11 cellular contexts compared by ENCODE assay signal in genomic region chr12:57868870-57869609, GRCh38. TPM values are rescaled to one million over a fixed set of nuclear protein-coding genes. Genes with fewer than 3 reads are reported as not detected.
DNase-seq lines count a peak whose midpoint lies in the region; ATAC-seq, FAIRE-seq and TF ChIP-seq lines count a peak whose summit lies in the region.
"Had no signal": no experiment of that assay in that cellular context is flagged by ENCODE, and none has a peak within 500 bp of the region (broad histone marks: within the 10 kb centered on the region; RNA-seq: fewer than 3 reads in every experiment).

No MANE protein-coding gene starts in this region.

- H3K4me1 Mint-ChIP-seq in H9 (peaks cover 21 to 26% of the 10 kb centered on the region in 2 experiments), immature natural killer cell (peaks cover 6 to 11% of the 10 kb centered on the region in 2 donors)

- H3K27me3 Mint-ChIP-seq in H9 (ENCODE audit: low read depth) = peaks cover 25% of the 10 kb centered on the region
- peaks cover 5 to 13% (median 11%) of the 10 kb centered on the region in 3 donors for H3K27me3 Mint-ChIP-seq in immature natural killer cell (ENCODE audit: low read depth in 3 of 3)

- DNase-seq in H9 (peak; percentile 79), adipocyte (ENCODE audit: low read depth) (no peak), keratinocyte (ENCODE audit: low read depth, low spot score) (no peak), stomach (no peak), immature natural killer cell (no peak)
- DNase-seq: activated T-cell treated with anti-CD3 and anti-CD28 coated beads, Interleukin-2, amount 50 U/mL, for 48 hours; testis had no signal

- no peak overlapping the region for H3K23ac ChIP-seq in H9 (ENCODE audit: insufficient read length, low read depth, low read length)

- H3K9me3 ChIP-seq in H9 (ENCODE audit: control insufficient read depth, low read depth, low read length) = no peaks in the 10 kb centered on the region
- H3K9me3 ChIP-seq in adipocyte (ENCODE audit: control insufficient read depth, low read length) = no peaks in the 10 kb centered on the region
- H3K9me3 ChIP-seq in keratinocyte (ENCODE audit: control insufficient read depth, low read depth, low read length) = no peaks in the 10 kb centered on the region
- H3K9me3 ChIP-seq in stomach = no peaks in the 10 kb centered on the region
- H3K9me3 ChIP-seq: HAP-1, testis had no signal

- dilution Hi-C loops in keratinocyte (cut with MboI; ENCODE audit: extremely low pct_ligation_motif_present, low sequenced_read_pairs) = no loop called here

- WGBS in H9 (ENCODE audit: extremely low coverage, insufficient read length, low lambda C conversion rate) = no CpG with 5 or more reads among the region's 21 CpGs
- 65 to 79% (median 73%) methylated on average over 16 to 21 of the region's 21 CpGs for WGBS in stomach, 5 donors

- H4K20me1 ChIP-seq in H9 (ENCODE audit: control insufficient read depth, insufficient read depth, insufficient read length) = no peaks in the 10 kb centered on the region
- no peaks in the 10 kb centered on the region for H4K20me1 ChIP-seq in keratinocyte (ENCODE audit: control insufficient read depth, extremely low read depth, insufficient read depth, low read length)

- H2AK5ac ChIP-seq in H9 (ENCODE audit: insufficient read length, low read length) = no peak overlapping the region

- H3K27ac ChIP-seq in H9 (ENCODE audit: insufficient read length, low read depth, low read length) = no peak overlapping the region
- H3K27ac ChIP-seq in keratinocyte (ENCODE audit: control insufficient read depth, insufficient read depth, low read length) = no peak overlapping the region
- peak overlapping the region; percentile 16 to 82 (median 76) for H3K27ac ChIP-seq in stomach
- H3K27ac ChIP-seq: testis had no signal

- no peaks in the 10 kb centered on the region for H3K79me1 ChIP-seq in H9 (ENCODE audit: insufficient read depth, low read depth, low read length, poor library complexity, severe bottlenecking)

- H3K4me2 ChIP-seq in H9 (ENCODE audit: insufficient read depth, insufficient read length, low read length) = no peak overlapping the region
- no peak overlapping the region for H3K4me2 ChIP-seq in keratinocyte (ENCODE audit: control insufficient read depth, extremely low read depth, insufficient read depth, low read depth, low read length)

- no peak for FAIRE-seq in keratinocyte (lab: Jason Lieb, UNC)

- H2BK20ac ChIP-seq in H9 (ENCODE audit: low read depth, low read length, poor library complexity, severe bottlenecking) = no peak overlapping the region

- no peak overlapping the region for H4K91ac ChIP-seq in H9 (ENCODE audit: insufficient read length, low read depth, low read length)

- no peak overlapping the region for H2BK120ac ChIP-seq in H9 (ENCODE audit: low read depth, low read length, poor library complexity, severe bottlenecking)

- H3K14ac ChIP-seq in H9 (ENCODE audit: insufficient read depth, low read length) = no peak overlapping the region

- H3K4me1 ChIP-seq in H9 (ENCODE audit: insufficient read depth, low read length) (no peaks in the 10 kb centered on the region; the same call in 1 of the 2 replicates), adipocyte (ENCODE audit: control insufficient read depth, insufficient read depth, low read length) (peaks cover 39% of the 10 kb centered on the region), keratinocyte (ENCODE audit: control insufficient read depth, extremely low read depth, insufficient read depth, low read length) (peaks cover 10% of the 10 kb centered on the region), stomach (peaks cover 7 to 44% (median 29%) of the 10 kb centered on the region in 4 donors)

- intact Hi-C loops in stomach (cut with DNase I; ENCODE audit: low total_unique reads) = no loop called here

- peaks cover 8% of the 10 kb centered on the region for H3K23me2 ChIP-seq in H9 (ENCODE audit: insufficient read length, low read depth, low read length, poor library complexity, severe bottlenecking)

- H3K4me3 ChIP-seq in adipocyte (ENCODE audit: low read length) = peak overlapping the region; percentile 45
- no peak overlapping the region for H3K4me3 ChIP-seq in keratinocyte (ENCODE audit: control insufficient read depth in 2 of 3, extremely low read depth in 1 of 3, insufficient read depth in 2 of 3, low read depth in 1 of 3, low read length in 3 of 3)
- H3K4me3 ChIP-seq in stomach = no peak overlapping the region
- H3K4me3 ChIP-seq: HAP-1, testis had no signal

- no peak overlapping the region for H3K4ac ChIP-seq in H9 (ENCODE audit: low read depth, low read length)

- H3K4me3 Mint-ChIP-seq in H9 (no peak overlapping the region), immature natural killer cell (no peak overlapping the region)

- no peaks in the 10 kb centered on the region; the same call in 1 of the 2 replicates for H3K27me3 ChIP-seq in H9 (ENCODE audit: insufficient read depth, low read length)
- no peaks in the 10 kb centered on the region for H3K27me3 ChIP-seq in adipocyte (replicated peaks; ENCODE audit: control insufficient read depth, insufficient read depth, low read length)
- no peaks in the 10 kb centered on the region for H3K27me3 ChIP-seq in keratinocyte (ENCODE audit: control insufficient read depth, extremely low read depth, insufficient read depth, low read length)
- no peaks in the 10 kb centered on the region for H3K27me3 ChIP-seq in stomach
- H3K27me3 ChIP-seq: testis had no signal

- TF ChIP-seq POLR2A in stomach (IDR thresholded peaks at IDR 0.05) = no peak

- H3K36me3 ChIP-seq in adipocyte (ENCODE audit: control insufficient read depth, insufficient read depth, low read length, severe bottlenecking) = no peaks in the 10 kb centered on the region
- no peaks in the 10 kb centered on the region for H3K36me3 ChIP-seq in keratinocyte (ENCODE audit: control insufficient read depth in 2 of 2, extremely low read depth in 1 of 2, insufficient read depth in 2 of 2, low read length in 2 of 2)
- H3K36me3 ChIP-seq in stomach = no peaks in the 10 kb centered on the region
- H3K36me3 ChIP-seq: HAP-1 had no signal

- H2BK12ac ChIP-seq in H9 (ENCODE audit: insufficient read length, low read depth, low read length) = no peak overlapping the region

- H2AFZ ChIP-seq in H9 (ENCODE audit: low read length) (no peak overlapping the region), keratinocyte (ENCODE audit: control insufficient read depth, low read length) (peak overlapping the region; percentile 42)

- no peaks in the 10 kb centered on the region for H3K79me2 ChIP-seq in H9 (ENCODE audit: insufficient read depth, low read length)
- H3K79me2 ChIP-seq in keratinocyte (ENCODE audit: control insufficient read depth, insufficient read depth, low read length) = no peaks in the 10 kb centered on the region

- no peak overlapping the region for H3T11ph ChIP-seq in H9 (ENCODE audit: low read length)

- no peak overlapping the region for H4K5ac ChIP-seq in H9 (ENCODE audit: insufficient read length, low read depth, low read length)

- H3K9me3 Mint-ChIP-seq in H9 = peaks cover 2 to 3% of the 10 kb centered on the region in 2 experiments; a peak in 1 of 5 replicates
- H3K9me3 Mint-ChIP-seq in immature natural killer cell = peaks cover 0 to 2% (median 0%) of the 10 kb centered on the region in 6 donors

- no peak overlapping the region for H2BK5ac ChIP-seq in H9 (ENCODE audit: insufficient read length, low read length)

- H3K36me3 Mint-ChIP-seq in H9 (ENCODE audit: insufficient read depth in 1 of 3, low read depth in 3 of 3) (peaks cover 0 to 3% (median 0%) of the 10 kb centered on the region in 3 experiments; a peak in 1 of 7 replicates), immature natural killer cell (no peaks in the 10 kb centered on the region)

- TF ChIP-seq EP300 in stomach (IDR thresholded peaks at IDR 0.05) = no peak

- no peak overlapping the region for H3K9ac ChIP-seq in H9 (ENCODE audit: extremely low read depth, insufficient read length, low read length)
- peak overlapping the region; percentile 79 for H3K9ac ChIP-seq in adipocyte (ENCODE audit: low read length)
- H3K9ac ChIP-seq in keratinocyte (ENCODE audit: control insufficient read depth, extremely low read depth, insufficient read depth, low read length) = no peak overlapping the region

- ATAC-seq in HG03460 (IDR thresholded peaks at IDR 0.05; ENCODE audit: unreplicated experiment) = no peak
- no peak for ATAC-seq in HG02759 (IDR thresholded peaks at IDR 0.05; ENCODE audit: unreplicated experiment)
- ATAC-seq in HG03469 (IDR thresholded peaks at IDR 0.05; ENCODE audit: unreplicated experiment) = no peak

- H2BK15ac ChIP-seq in H9 (ENCODE audit: low read depth, low read length) = no peak overlapping the region

- no peaks in the 10 kb centered on the region for H3K9me1 ChIP-seq in keratinocyte (ENCODE audit: control insufficient read depth, extremely low read depth, insufficient read depth, low read length)

- TF ChIP-seq CTCF in H9 (conservative IDR thresholded peaks at IDR 0.05) (no peak), keratinocyte (optimal IDR thresholded peaks at IDR 0.05 in 1 of 3, IDR thresholded peaks at IDR 0.05 in 1 of 3, conservative IDR thresholded peaks at IDR 0.05 in 1 of 3; ENCODE audit: extremely low read depth in 1 of 3, insufficient read depth in 2 of 3, low read length in 3 of 3) (no peak), stomach (IDR thresholded peaks at IDR 0.05) (no peak)

- H3K27ac Mint-ChIP-seq in H9 (peak overlapping the region in 1 of 3 experiments; percentile 17; a peak in 2 of 7 replicates), immature natural killer cell (no peak overlapping the region)

- H3K18ac ChIP-seq in H9 (ENCODE audit: insufficient read length, low read depth, low read length) = no peak overlapping the region

- H4K8ac ChIP-seq in H9 (replicated peaks; ENCODE audit: insufficient read length, low read depth, low read length) = no peak overlapping the region

- no peak overlapping the region for H3K56ac ChIP-seq in H9 (ENCODE audit: insufficient read length, low read depth, low read length)

RNA-seq across cellular contexts. Expression of gene CTDSP2, which starts 22.5 kb away (rescaled TPM):
- 97.5 and 103 TPM in 2 replicates for total RNA-seq in H9 (2021)
- 39.0 to 75.0 TPM (median 54.6 TPM) in 3 replicates for polyA plus RNA-seq in keratinocyte
- polyA plus RNA-seq in keratinocyte (2011; ENCODE audit: low read depth) = 38.5 TPM
- polyA plus RNA-seq in keratinocyte (2011; cell fraction: cytosol; rRNA removed) = 61.4 and 68.1 TPM in 2 replicates
- 62.6 and 66.0 TPM in 2 replicates for polyA plus RNA-seq in keratinocyte (2011; cell fraction: nucleus; rRNA removed)
- 35.0 and 54.1 TPM in 2 replicates for polyA plus RNA-seq in keratinocyte (2012; ENCODE audit: low replicate concordance)
- 72.9 to 174 TPM (median 107 TPM) in 3 replicates for polyA minus RNA-seq in keratinocyte
- polyA minus RNA-seq in keratinocyte (2011; cell fraction: cytosol; rRNA and poly(A)+ RNA removed) = 36.8 TPM
- polyA minus RNA-seq in keratinocyte (2011; cell fraction: nucleus; rRNA and poly(A)+ RNA removed) = 28.5 and 40.3 TPM in 2 replicates
- 100 to 1,000 TPM in 2 of 5 donors, 10 to 100 TPM in 3; 64.6 to 152 (median 82.4) TPM for total RNA-seq in stomach
- 10 to 100 TPM; 28.4 to 67.4 (median 65.4) TPM for polyA plus RNA-seq in stomach
- polyA plus RNA-seq in immature natural killer cell = 10 to 100 TPM; 30.6 to 51.8 (median 36.5) TPM

RNA-seq across cellular contexts. Expression of gene AVIL, which starts 50.5 kb away (rescaled TPM):
- 1.9 and 2.2 TPM in 2 replicates for total RNA-seq in H9 (2021)
- 0.27 to 1.3 TPM (median 1.3 TPM) in 3 replicates for polyA plus RNA-seq in keratinocyte
- 1.9 TPM for polyA plus RNA-seq in keratinocyte (2011; ENCODE audit: low read depth)
- 0.14 and 0.49 TPM in 2 replicates for polyA plus RNA-seq in keratinocyte (2011; cell fraction: cytosol; rRNA removed)
- polyA plus RNA-seq in keratinocyte (2011; cell fraction: nucleus; rRNA removed) = 5.3 and 5.4 TPM in 2 replicates
- 0.66 and 2.7 TPM in 2 replicates for polyA plus RNA-seq in keratinocyte (2012; ENCODE audit: low replicate concordance)
- 1.3 to 2.7 TPM in 2 of 3 replicates, not detected in the other for polyA minus RNA-seq in keratinocyte
- polyA minus RNA-seq in keratinocyte (2011; cell fraction: cytosol; rRNA and poly(A)+ RNA removed) = not detected
- 1.2 and 1.3 TPM in 2 replicates for polyA minus RNA-seq in keratinocyte (2011; cell fraction: nucleus; rRNA and poly(A)+ RNA removed)
- total RNA-seq in stomach = 1 to 10 TPM in 4 of 5 donors, under 1 TPM in 1; 0.45 to 5.8 (median 4.1) TPM
- 1 to 10 TPM; 1.5 to 5.9 (median 2.3) TPM for polyA plus RNA-seq in stomach
- polyA plus RNA-seq in immature natural killer cell = under 1 TPM in 2 of 3 donors, not detected in 1; 0.40 to 0.95 TPM

Comparison
In these comparisons a context has a peak if more than half of its experiments do, and no peak if none do; other contexts are left out.
1. H3K27ac ChIP-seq: peak in stomach (5 of 5); none in H9 (single experiment) and keratinocyte (single experiment).